Comparison of ENCODE assay signal across 15 cellular contexts in genomic region chr2:65991332-65991731, GRCh38.
A peak's percentile ranks its signal among the peaks of the same experiment; 100 is the strongest.
DNase-seq lines count a peak whose midpoint lies in the region; ATAC-seq and TF ChIP-seq lines count a peak whose summit lies in the region.
"Had no signal": no experiment of that assay in that cellular context is flagged by ENCODE, and none has a peak within 500 bp of the region (broad histone marks: within the 10 kb centered on the region; RNA-seq: fewer than 3 reads in every experiment).

No MANE protein-coding gene starts in this region.

- peak; percentile 28 to 95 (median 63) for DNase-seq in NCI-H1417 (lab: John Stamatoyannopoulos, UW)
- DNase-seq in NCI-H1417 treated with DMSO at 0.1 percent for 48 hours (lab: John Stamatoyannopoulos, UW) = no peak
- peak; percentile 96 for DNase-seq in NCI-H510A treated with DMSO at 0.1 percent for 48 hours (lab: John Stamatoyannopoulos, UW)
- DNase-seq in islet precursor cell = peak; percentile 93
- no peak for DNase-seq in activated T-cell treated with anti-CD3 and anti-CD28 coated beads for 4 hours
- DNase-seq in omental fat pad (ENCODE audit: low spot score) = no peak
- DNase-seq: activated CD4-positive, CD25-positive, alpha-beta regulatory T cell treated with anti-CD3 and anti-CD28 coated beads, Interleukin-2, amount 50 U/mL, for 72 hours; activated effector memory CD4-positive, alpha-beta T cell treated with anti-CD3 and anti-CD28 coated beads, Interleukin-2, amount 50 U/mL, for 16 hours; anterior cingulate cortex; EL; endodermal cell; left cardiac atrium; nucleus accumbens had no signal

- no peak for ATAC-seq in HG03342 (IDR thresholded peaks at IDR 0.05; ENCODE audit: unreplicated experiment)
- no peak for ATAC-seq in GM19452 (IDR thresholded peaks at IDR 0.05; ENCODE audit: unreplicated experiment)
- no peak for ATAC-seq in omental fat pad (ENCODE audit: low FRiP score)
- ATAC-seq: left cardiac atrium had no signal

- no peak for TF ChIP-seq CTCF in omental fat pad (IDR thresholded peaks at IDR 0.05)

Comparison
In these comparisons a context has a peak if more than half of its experiments do, and no peak if none do; other contexts are left out.
1. DNase-seq: peak in NCI-H1417 (3 of 3), NCI-H510A treated with DMSO at 0.1 percent for 48 hours (single experiment) and islet precursor cell (single experiment); none in NCI-H1417 treated with DMSO at 0.1 percent for 48 hours (single experiment), activated T-cell treated with anti-CD3 and anti-CD28 coated beads for 4 hours (single experiment) and omental fat pad (single experiment).